ENCODE assay signal across 20 cellular contexts in genomic region chr1:178918955-178919354, GRCh38. TPM values are rescaled to one million over a fixed set of nuclear protein-coding genes. Genes with fewer than 3 reads are reported as not detected.
A peak's percentile ranks its signal among the peaks of the same experiment; 100 is the strongest.
DNase-seq lines count a peak whose midpoint lies in the region; ATAC-seq, FAIRE-seq and TF ChIP-seq lines count a peak whose summit lies in the region.
"Had no signal": no experiment of that assay in that cellular context is flagged by ENCODE, and none has a peak within 500 bp of the region (broad histone marks: within the 10 kb centered on the region; RNA-seq: fewer than 3 reads in every experiment).

No MANE protein-coding gene starts in this region.

- DNase-seq in HEK293T (ENCODE audit: extremely low spot score) (no peak), LNCaP clone FGC (ENCODE audit: low read depth) (peak; percentile 15), endothelial cell of umbilical vein (ENCODE audit: low read depth, low spot score) (peak; percentile 9), pancreas (peak in 5 of 6 donors; percentile 36 to 76 (median 60)), SW 1271 (lab: John Stamatoyannopoulos, UW) (no peak)
- no peak for DNase-seq in activated CD4-positive, alpha-beta memory T cell treated with anti-CD3 and anti-CD28 coated beads, Interleukin-2, amount 10 ng/mL, durations not matched to agents 7 days and 5 days
- DNase-seq: ACHN; AML-193; DMS 273 treated with DMSO at 0.1 percent for 48 hours; NCI-H1105; NCI-H2081; NCI-H2171 treated with DMSO at 0.1 percent for 48 hours; NCI-H446; NCI-H69; NK-92 treated with Interleukin-12 subunit alpha and Interleukin-12 subunit beta, amount 100 ng/mL, for 24 hours; Peyer's patch had no signal

- no TSS peak for BruUV-seq in endothelial cell of umbilical vein (replicated peaks; lab: Mats Ljungman, UMichigan)

- no peaks in the 10 kb centered on the region for H3K9me3 ChIP-seq in endothelial cell of umbilical vein (replicated peaks; ENCODE audit: control insufficient read depth, insufficient read depth, low read length)
- no peaks in the 10 kb centered on the region for H3K9me3 ChIP-seq in pancreas
- H3K9me3 ChIP-seq: Peyer's patch had no signal

- H3K27me3 Mint-ChIP-seq in activated CD4-positive, alpha-beta memory T cell treated with anti-CD3 and anti-CD28 coated beads, Interleukin-2, amount 10 ng/mL, durations not matched to agents 7 days and 5 days = peaks cover 11% of the 10 kb centered on the region
- H3K27me3 Mint-ChIP-seq in activated T-helper 17 cell treated with anti-CD3 and anti-CD28 coated beads, Interleukin-2, amount 50 U/mL, for 72 hours = peaks cover 3% of the 10 kb centered on the region

- H3K27ac ChIP-seq in endothelial cell of umbilical vein (ENCODE audit: insufficient read depth, low read depth, low read length) (no peak overlapping the region), pancreas (peak overlapping the region in 1 of 4 donors; percentile 12)
- H3K27ac ChIP-seq: Peyer's patch had no signal

- dilution Hi-C loops in endothelial cell of umbilical vein (cut with MboI; ENCODE audit: extremely low pct_ligation_motif_present, low sequenced_read_pairs) = no loop called here

- ATAC-seq in pancreas = peak in 2 of 4 donors; percentile 58 to 72
- no peak for ATAC-seq in activated T-helper 17 cell treated with anti-CD3 and anti-CD28 coated beads, Interleukin-2, amount 50 U/mL, for 72 hours (replicated peaks)

- H3K79me2 ChIP-seq in endothelial cell of umbilical vein (ENCODE audit: control insufficient read depth, insufficient read depth, low read length) = no peaks in the 10 kb centered on the region

- no peaks in the 10 kb centered on the region for H3K9me1 ChIP-seq in endothelial cell of umbilical vein (replicated peaks; ENCODE audit: control insufficient read depth, extremely low read depth, insufficient read depth, low read length)

- no peak overlapping the region for H3K4me3 Mint-ChIP-seq in activated CD4-positive, alpha-beta memory T cell treated with anti-CD3 and anti-CD28 coated beads, Interleukin-2, amount 10 ng/mL, durations not matched to agents 7 days and 5 days
- H3K4me3 Mint-ChIP-seq in activated T-helper 17 cell treated with anti-CD3 and anti-CD28 coated beads, Interleukin-2, amount 50 U/mL, for 72 hours = no peak overlapping the region
- H3K4me3 Mint-ChIP-seq: CD14-positive monocyte had no signal

- no peak overlapping the region for H3K27ac Mint-ChIP-seq in activated CD4-positive, alpha-beta memory T cell treated with anti-CD3 and anti-CD28 coated beads, Interleukin-2, amount 10 ng/mL, durations not matched to agents 7 days and 5 days
- no peak overlapping the region for H3K27ac Mint-ChIP-seq in activated T-helper 17 cell treated with anti-CD3 and anti-CD28 coated beads, Interleukin-2, amount 50 U/mL, for 72 hours
- H3K27ac Mint-ChIP-seq: CD14-positive monocyte had no signal

- CTCF ChIA-PET in HEK293T (lab: Yijun Ruan, JAX) = no interaction called here
- CTCF ChIA-PET in endothelial cell of umbilical vein (lab: Charles Lee) = interaction anchor here (2.4 kb wide), 1 partner anchor 84 kb away, joined by 6 read pairs; no protein-coding TSS in a partner anchor
- CTCF ChIA-PET in activated CD4-positive, alpha-beta memory T cell treated with anti-CD3 and anti-CD28 coated beads, Interleukin-2, amount 10 ng/mL, durations not matched to agents 7 days and 5 days (lab: Charles Lee) = no interaction called here

- H3K4me1 ChIP-seq in endothelial cell of umbilical vein (ENCODE audit: control insufficient read depth, extremely low read depth, insufficient read depth, low read length) (no peaks in the 10 kb centered on the region), pancreas (peaks cover 0 to 15% (median 14%) of the 10 kb centered on the region in 3 donors)
- H3K4me1 ChIP-seq: Peyer's patch had no signal

- 15 to 22% methylated on average over 2 of the region's 2 CpGs for WGBS in pancreas, 2 donors

- H3K9ac ChIP-seq in endothelial cell of umbilical vein (replicated peaks; ENCODE audit: extremely low read depth, insufficient read depth, low read length) = no peak overlapping the region

- no peak overlapping the region for H2AFZ ChIP-seq in endothelial cell of umbilical vein (ENCODE audit: low read depth, low read length)

- TF ChIP-seq CTCF in LNCaP clone FGC (IDR thresholded peaks at IDR 0.05; ENCODE audit: control insufficient read depth, extremely low read depth, insufficient read depth) (no peak), endothelial cell of umbilical vein (IDR thresholded peaks at IDR 0.05; ENCODE audit: extremely low read depth in 1 of 2, insufficient read depth in 1 of 2, low read depth in 1 of 2, low read length in 2 of 2) (no peak), pancreas (IDR thresholded peaks at IDR 0.05) (no peak)

- no peak overlapping the region for H3K4me2 ChIP-seq in endothelial cell of umbilical vein (ENCODE audit: insufficient read depth, low read length)

- no peak overlapping the region for H3K4me3 ChIP-seq in LNCaP clone FGC (ENCODE audit: low read depth, low read length)
- H3K4me3 ChIP-seq in endothelial cell of umbilical vein (replicated peaks in 1 of 3; ENCODE audit: insufficient read depth in 1 of 3, low read depth in 1 of 3, low read length in 3 of 3) = no peak overlapping the region
- no peak overlapping the region for H3K4me3 ChIP-seq in pancreas
- H3K4me3 ChIP-seq: Peyer's patch had no signal

- H3K36me3 ChIP-seq in endothelial cell of umbilical vein (ENCODE audit: control insufficient read depth in 2 of 2, extremely low read depth in 1 of 2, insufficient read depth in 2 of 2, low read length in 2 of 2) (peaks cover 0 to 5% of the 10 kb centered on the region in 2 experiments), pancreas (no peaks in the 10 kb centered on the region)

- no peaks in the 10 kb centered on the region for H3K36me3 Mint-ChIP-seq in activated CD4-positive, alpha-beta memory T cell treated with anti-CD3 and anti-CD28 coated beads, Interleukin-2, amount 10 ng/mL, durations not matched to agents 7 days and 5 days (ENCODE audit: low read depth)
- peaks cover 21% of the 10 kb centered on the region for H3K36me3 Mint-ChIP-seq in activated T-helper 17 cell treated with anti-CD3 and anti-CD28 coated beads, Interleukin-2, amount 50 U/mL, for 72 hours (ENCODE audit: low read depth)

- H3K27me3 ChIP-seq in endothelial cell of umbilical vein (ENCODE audit: control insufficient read depth in 2 of 2, insufficient read depth in 2 of 2, low read length in 2 of 2) = no peaks in the 10 kb centered on the region
- H3K27me3 ChIP-seq in pancreas = no peaks in the 10 kb centered on the region
- H3K27me3 ChIP-seq: Peyer's patch had no signal

- H3K4me1 Mint-ChIP-seq in activated CD4-positive, alpha-beta memory T cell treated with anti-CD3 and anti-CD28 coated beads, Interleukin-2, amount 10 ng/mL, durations not matched to agents 7 days and 5 days = no peaks in the 10 kb centered on the region
- no peaks in the 10 kb centered on the region for H3K4me1 Mint-ChIP-seq in activated T-helper 17 cell treated with anti-CD3 and anti-CD28 coated beads, Interleukin-2, amount 50 U/mL, for 72 hours
- H3K4me1 Mint-ChIP-seq: CD14-positive monocyte had no signal

- no peaks in the 10 kb centered on the region for H3K9me3 Mint-ChIP-seq in activated CD4-positive, alpha-beta memory T cell treated with anti-CD3 and anti-CD28 coated beads, Interleukin-2, amount 10 ng/mL, durations not matched to agents 7 days and 5 days
- no peaks in the 10 kb centered on the region for H3K9me3 Mint-ChIP-seq in activated T-helper 17 cell treated with anti-CD3 and anti-CD28 coated beads, Interleukin-2, amount 50 U/mL, for 72 hours

- intact Hi-C loops in endothelial cell of umbilical vein (cut with micrococcal nuclease) (no loop called here), pancreas (cut with DNase I) (no loop called here)

- FAIRE-seq in endothelial cell of umbilical vein (lab: Jason Lieb, UNC) = no peak
- no peak for FAIRE-seq in pancreas (lab: Jason Lieb, UNC)
- FAIRE-seq: G401.6, HTR-8/SVneo had no signal

- no peaks in the 10 kb centered on the region for H4K20me1 ChIP-seq in endothelial cell of umbilical vein (replicated peaks; ENCODE audit: control insufficient read depth, extremely low read depth, insufficient read depth, low read length)

- TF ChIP-seq POLR2A in endothelial cell of umbilical vein (IDR thresholded peaks at IDR 0.05; ENCODE audit: low read depth, low read length) = no peak

- POLR2A ChIA-PET in HEK293T (lab: Yijun Ruan, JAX) = no interaction called here
- POLR2A ChIA-PET in endothelial cell of umbilical vein (lab: Charles Lee) = no interaction called here
- POLR2A ChIA-PET in activated CD4-positive, alpha-beta memory T cell treated with anti-CD3 and anti-CD28 coated beads, Interleukin-2, amount 10 ng/mL, durations not matched to agents 7 days and 5 days (lab: Charles Lee) = no interaction called here

TF ChIP-seq in HEK293T, 16 proteins besides CTCF, POLR2A, EP300 and RAD21 (continues in another document):
- TF ChIP-seq SP1 (IDR thresholded peaks at IDR 0.05) = no peak

TF ChIP-seq in endothelial cell of umbilical vein, 7 proteins besides CTCF, POLR2A, EP300 and RAD21 (continues in another document):
- TF ChIP-seq, protein P1, sequence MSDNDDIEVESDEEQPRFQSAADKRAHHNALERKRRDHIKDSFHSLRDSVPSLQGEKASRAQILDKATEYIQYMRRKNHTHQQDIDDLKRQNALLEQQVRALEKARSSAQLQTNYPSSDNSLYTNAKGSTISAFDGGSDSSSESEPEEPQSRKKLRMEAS (IDR thresholded peaks at IDR 0.05; ENCODE audit: insufficient read depth, insufficient read length) = no peak
- TF ChIP-seq JUN (IDR thresholded peaks at IDR 0.05; ENCODE audit: borderline replicate concordance, insufficient read depth, insufficient read length, low read depth) (no peak), POLR2AphosphoS5 (IDR thresholded peaks at IDR 0.05; ENCODE audit: insufficient read depth, low read depth, low read length) (no peak), MYC (IDR thresholded peaks at IDR 0.05; ENCODE audit: low read depth, low read length) (no peak), GATA2 (IDR thresholded peaks at IDR 0.05; ENCODE audit: insufficient read depth, insufficient read length, low read depth, low read length) (no peak), EZH2 (IDR thresholded peaks at IDR 0.05; ENCODE audit: borderline replicate concordance, low read depth, low read length, severe bottlenecking) (no peak)

RNA-seq across cellular contexts. Expression of gene ANGPTL1, which starts 48.1 kb away (rescaled TPM):
- total RNA-seq in endothelial cell of umbilical vein = 0.51 TPM in 1 of 2 replicates, not detected in the other
- 0.15 and 0.16 TPM in 2 replicates for polyA plus RNA-seq in endothelial cell of umbilical vein
- 0.15 and 0.25 TPM in 2 replicates for polyA plus RNA-seq in endothelial cell of umbilical vein (2011; cell fraction: cytosol; rRNA removed)
- 0.16 and 0.28 TPM in 2 replicates for polyA plus RNA-seq in endothelial cell of umbilical vein (2011; cell fraction: nucleus; rRNA removed)
- polyA plus RNA-seq in endothelial cell of umbilical vein (2012) = not detected in 2 replicates
- 0.23 TPM in 1 of 2 replicates, not detected in the other for polyA minus RNA-seq in endothelial cell of umbilical vein
- not detected for polyA minus RNA-seq in endothelial cell of umbilical vein (2011; cell fraction: cytosol; rRNA and poly(A)+ RNA removed)
- 0.19 TPM in 2 replicates for polyA minus RNA-seq in endothelial cell of umbilical vein (2011; cell fraction: nucleus; rRNA and poly(A)+ RNA removed)
- 10 to 100 TPM in 1 of 6 donors, 1 to 10 TPM in 5; 2.9 to 10.1 (median 4.6) TPM for total RNA-seq in pancreas
- polyA plus RNA-seq in pancreas = 1 to 10 TPM; 2.5 to 9.5 TPM
- total RNA-seq in activated CD4-positive, alpha-beta memory T cell treated with anti-CD3 and anti-CD28 coated beads, Interleukin-2, amount 10 ng/mL, durations not matched to agents 7 days and 5 days = not detected
- total RNA-seq in activated T-helper 17 cell treated with anti-CD3 and anti-CD28 coated beads, Interleukin-2, amount 50 U/mL, for 72 hours = not detected
- polyA plus RNA-seq: CD14-positive monocyte had no signal

Comparison
In these comparisons a context has a peak if more than half of its experiments do, and no peak if none do; other contexts are left out.
1. DNase-seq: peak in LNCaP clone FGC (single experiment), endothelial cell of umbilical vein (single experiment) and pancreas (5 of 6); none in HEK293T (single experiment), SW 1271 (0 of 2) and activated CD4-positive, alpha-beta memory T cell treated with anti-CD3 and anti-CD28 coated beads, Interleukin-2, amount 10 ng/mL, durations not matched to agents 7 days and 5 days (single experiment).